Comparison of ENCODE assay signal across 10 cellular contexts in genomic region chr3:177820683-177821316, GRCh38.
A peak's percentile ranks its signal among the peaks of the same experiment; 100 is the strongest.
DNase-seq lines count a peak whose midpoint lies in the region; ATAC-seq and TF ChIP-seq lines count a peak whose summit lies in the region.
"Had no signal": no experiment of that assay in that cellular context is flagged by ENCODE, and none has a peak within 500 bp of the region (broad histone marks: within the 10 kb centered on the region; RNA-seq: fewer than 3 reads in every experiment).

No MANE protein-coding gene starts in this region.

- no peak overlapping the region for H3K4me3 Mint-ChIP-seq in H9

- H3K79me1 ChIP-seq in IMR-90 (ENCODE audit: low read depth in 1 of 2, low read length in 2 of 2): no peaks in the 10 kb centered on the region
- H3K79me1 ChIP-seq in H9 (ENCODE audit: insufficient read depth, low read depth, low read length, poor library complexity, severe bottlenecking): no peaks in the 10 kb centered on the region

- POLR2A ChIA-PET in GM10248 (lab: Yijun Ruan, JAX) (no interaction called here), IMR-90 (lab: Charles Lee; ENCODE audit: unreplicated experiment) (interaction anchor here (1.1 kb wide), 1 partner anchor 85 kb away, joined by 3 read pairs; no protein-coding TSS in a partner anchor)

- no peak for TF ChIP-seq EP300 in upper lobe of left lung (IDR thresholded peaks at IDR 0.05)

- intact Hi-C loops in IMR-90 (cut with micrococcal nuclease): loop anchor here (5.0 to 10.0 kb wide), 4 partner anchors 346 to 766 kb away; partner anchors contain the start of gene TBL1XR1

- WGBS in IMR-90 (ENCODE audit: extremely low coverage in 2 of 2, insufficient read length in 1 of 2), 2 experiments: no CpG with 5 or more reads among the region's 2 CpGs
- WGBS in H9 (ENCODE audit: extremely low coverage, insufficient read length, low lambda C conversion rate): no CpG with 5 or more reads among the region's 2 CpGs
- 56 to 59% methylated on average over 2 of the region's 2 CpGs for WGBS in upper lobe of left lung, 2 donors

- peak overlapping the region; percentile 16 for H2BK120ac ChIP-seq in IMR-90 (ENCODE audit: low read depth, low read length)
- H2BK120ac ChIP-seq in H9 (ENCODE audit: low read depth, low read length, poor library complexity, severe bottlenecking): no peak overlapping the region

- no peak overlapping the region for H3K9ac ChIP-seq in IMR-90 (ENCODE audit: low read depth, low read length)
- H3K9ac ChIP-seq in H9 (ENCODE audit: extremely low read depth, insufficient read length, low read length): no peak overlapping the region

- H3K79me2 ChIP-seq in H9 (ENCODE audit: insufficient read depth, low read length): no peaks in the 10 kb centered on the region

- no peaks in the 10 kb centered on the region for H3K9me3 Mint-ChIP-seq in H9

- H3K36me3 ChIP-seq in IMR-90 (ENCODE audit: control insufficient read depth, insufficient read depth, low read length) (no peaks in the 10 kb centered on the region), upper lobe of left lung (no peaks in the 10 kb centered on the region)

- peaks cover 9% of the 10 kb centered on the region; the same call in 1 of the 2 replicates for H3K9me1 ChIP-seq in IMR-90 (ENCODE audit: insufficient read depth, low read length)

- H3K56ac ChIP-seq in IMR-90 (ENCODE audit: extremely low read depth, insufficient read depth, low read length) (no peak overlapping the region), H9 (ENCODE audit: insufficient read length, low read depth, low read length) (no peak overlapping the region)

- CTCF ChIA-PET in GM10248 (lab: Yijun Ruan, JAX): no interaction called here
- CTCF ChIA-PET in IMR-90 (lab: Yijun Ruan, JAX): no interaction called here

- no peak overlapping the region; the same call in 1 of the 2 replicates for H3K14ac ChIP-seq in IMR-90 (replicated peaks; ENCODE audit: low read depth, low read length)
- no peak overlapping the region for H3K14ac ChIP-seq in H9 (ENCODE audit: insufficient read depth, low read length)

- no peaks in the 10 kb centered on the region for H3K9me3 ChIP-seq in IMR-90 (ENCODE audit: control insufficient read depth, insufficient read depth, low read length)
- no peaks in the 10 kb centered on the region for H3K9me3 ChIP-seq in H9 (ENCODE audit: control insufficient read depth, low read depth, low read length)
- no peaks in the 10 kb centered on the region for H3K9me3 ChIP-seq in upper lobe of left lung

- no peak overlapping the region; a peak in 1 of 4 replicates for H4K8ac ChIP-seq in IMR-90 (ENCODE audit: low read depth in 2 of 2, low read length in 2 of 2)
- H4K8ac ChIP-seq in H9 (replicated peaks; ENCODE audit: insufficient read length, low read depth, low read length): no peak overlapping the region

- in situ Hi-C loops in IMR-90 (cut with MboI; ENCODE audit: low sequenced_read_pairs): no loop called here

- no peak for TF ChIP-seq RAD21 in IMR-90 (IDR thresholded peaks at IDR 0.05; ENCODE audit: low read length)

- H3K27me3 ChIP-seq in IMR-90 (ENCODE audit: control insufficient read depth, insufficient read depth, low read length): no peaks in the 10 kb centered on the region
- H3K27me3 ChIP-seq in H9 (ENCODE audit: insufficient read depth, low read length): no peaks in the 10 kb centered on the region
- no peaks in the 10 kb centered on the region for H3K27me3 ChIP-seq in upper lobe of left lung

- H3K4ac ChIP-seq in IMR-90 (ENCODE audit: low read depth, low read length) (no peak overlapping the region), H9 (ENCODE audit: low read depth, low read length) (no peak overlapping the region)

- H3K23ac ChIP-seq in IMR-90 (ENCODE audit: low read depth, low read length) (no peak overlapping the region), H9 (ENCODE audit: insufficient read length, low read depth, low read length) (no peak overlapping the region)

- H2AK5ac ChIP-seq in IMR-90 (ENCODE audit: low read depth, low read length) (0 out of 2 replicates have a peak overlapping the region, but pooled peaks have one; percentile 4), H9 (ENCODE audit: insufficient read length, low read length) (no peak overlapping the region)

- dilution Hi-C loops in IMR-90 (cut with HindIII; ENCODE audit: low sequenced_read_pairs, unreplicated experiment): no loop called here

- no peak overlapping the region for H3T11ph ChIP-seq in H9 (ENCODE audit: low read length)

- BruUV-seq in IMR-90 (replicated peaks; lab: Mats Ljungman, UMichigan): no TSS peak

- H2BK20ac ChIP-seq in IMR-90 (ENCODE audit: low read depth, low read length) (peak overlapping the region; percentile 8), H9 (ENCODE audit: low read depth, low read length, poor library complexity, severe bottlenecking) (no peak overlapping the region)

- no peak overlapping the region for H3K27ac Mint-ChIP-seq in H9

- no peak overlapping the region for H2BK15ac ChIP-seq in IMR-90 (ENCODE audit: low read depth, low read length)
- no peak overlapping the region for H2BK15ac ChIP-seq in H9 (ENCODE audit: low read depth, low read length)

- DNase-seq in GM10248 (ENCODE audit: extremely low spot score) (peak; percentile 25), IMR-90 (peak; percentile 39), fibroblast of mammary gland (ENCODE audit: low read depth) (peak; percentile 75), H9 (no peak), upper lobe of left lung (no peak), KG1 (lab: John Stamatoyannopoulos, UW) (no peak)
- DNase-seq in NK-92 treated with Interleukin-12 subunit alpha and Interleukin-12 subunit beta, amount 100 ng/mL, for 24 hours (lab: John Stamatoyannopoulos, UW): no peak
- DNase-seq: activated CD8-positive, alpha-beta memory T cell treated with anti-CD3 and anti-CD28 coated beads for 24 hours; NCI-H510A had no signal

- H4K91ac ChIP-seq in IMR-90 (ENCODE audit: insufficient read depth, low read depth, low read length) (no peak overlapping the region; the same call in 1 of the 2 replicates), H9 (ENCODE audit: insufficient read length, low read depth, low read length) (no peak overlapping the region)

- peaks cover 12% of the 10 kb centered on the region in 2 experiments for H3K4me1 Mint-ChIP-seq in H9

- peak; percentile 88 for ATAC-seq in GM21447 (IDR thresholded peaks at IDR 0.05; ENCODE audit: unreplicated experiment)
- ATAC-seq in IMR-90 (ENCODE audit: low read depth): peak; percentile 25; the same call in 1 of the 2 replicates
- ATAC-seq in upper lobe of left lung (ENCODE audit: low FRiP score in 2 of 2): no peak

- TF ChIP-seq POLR2A in IMR-90 (IDR thresholded peaks at IDR 0.05; ENCODE audit: low read depth, low read length) (no peak), upper lobe of left lung (IDR thresholded peaks at IDR 0.05) (no peak)

- H3K4me1 ChIP-seq in IMR-90 (ENCODE audit: control insufficient read depth, insufficient read depth, low read length) (peaks cover 14% of the 10 kb centered on the region), H9 (ENCODE audit: insufficient read depth, low read length) (no peaks in the 10 kb centered on the region; the same call in 1 of the 2 replicates), upper lobe of left lung (peaks cover 17 to 47% (median 28%) of the 10 kb centered on the region in 4 donors)

- no peak overlapping the region for H2AK9ac ChIP-seq in IMR-90 (replicated peaks; ENCODE audit: low read depth, low read length, poor library complexity)

- H3K4me3 ChIP-seq in IMR-90 (ENCODE audit: insufficient read depth, low read depth, low read length): no peak overlapping the region
- H3K4me3 ChIP-seq in fibroblast of mammary gland (ENCODE audit: control insufficient read depth, low read depth, low read length): no peak overlapping the region
- H3K4me3 ChIP-seq in upper lobe of left lung: no peak overlapping the region

- no peaks in the 10 kb centered on the region for H3K23me2 ChIP-seq in H9 (ENCODE audit: insufficient read length, low read depth, low read length, poor library complexity, severe bottlenecking)

- no peaks in the 10 kb centered on the region for H3K36me3 Mint-ChIP-seq in H9 (ENCODE audit: insufficient read depth in 1 of 3, low read depth in 3 of 3)

- no peak overlapping the region for H2AFZ ChIP-seq in IMR-90 (replicated peaks; ENCODE audit: low read length, poor library complexity)
- H2AFZ ChIP-seq in H9 (ENCODE audit: low read length): no peak overlapping the region

- no peak overlapping the region for H2BK12ac ChIP-seq in H9 (ENCODE audit: insufficient read length, low read depth, low read length)

- TF ChIP-seq CTCF in GM10248 (IDR thresholded peaks at IDR 0.05; ENCODE audit: control extremely low read depth, extremely low read depth, low read depth, missing control alignments) (no peak), IMR-90 (conservative IDR thresholded peaks at IDR 0.05; ENCODE audit: low read depth, low read length) (no peak), fibroblast of mammary gland (conservative IDR thresholded peaks at IDR 0.05; ENCODE audit: control insufficient read depth, insufficient read depth, low read depth, low read length) (no peak), H9 (conservative IDR thresholded peaks at IDR 0.05) (no peak), upper lobe of left lung (IDR thresholded peaks at IDR 0.05) (no peak)

- H3K27ac ChIP-seq in IMR-90 (ENCODE audit: insufficient read depth, low read length) (peak overlapping the region; percentile 42; the same call in 1 of the 2 replicates), H9 (ENCODE audit: insufficient read length, low read depth, low read length) (no peak overlapping the region), upper lobe of left lung (no peak overlapping the region)

- H2BK5ac ChIP-seq in IMR-90 (ENCODE audit: low read depth, low read length, poor library complexity, severe bottlenecking) (peak overlapping the region; percentile 56), H9 (ENCODE audit: insufficient read length, low read length) (no peak overlapping the region)

- no peaks in the 10 kb centered on the region for H3K27me3 Mint-ChIP-seq in H9 (ENCODE audit: low read depth)

- peak overlapping the region; percentile 61 for H3K18ac ChIP-seq in IMR-90 (ENCODE audit: low read depth, low read length)
- H3K18ac ChIP-seq in H9 (ENCODE audit: insufficient read length, low read depth, low read length): no peak overlapping the region

- H4K5ac ChIP-seq in IMR-90 (ENCODE audit: low read depth, low read length) (peak overlapping the region; percentile 19; the same call in 1 of the 2 replicates), H9 (ENCODE audit: insufficient read length, low read depth, low read length) (no peak overlapping the region)

- H3K4me2 ChIP-seq in IMR-90 (ENCODE audit: low read depth, low read length) (peak overlapping the region; percentile 57), H9 (ENCODE audit: insufficient read depth, insufficient read length, low read length) (no peak overlapping the region)

- H4K20me1 ChIP-seq in IMR-90 (ENCODE audit: insufficient read depth, low read length) (no peaks in the 10 kb centered on the region), H9 (ENCODE audit: control insufficient read depth, insufficient read depth, insufficient read length) (no peaks in the 10 kb centered on the region)

TF ChIP-seq in IMR-90, 13 proteins besides CTCF, POLR2A, EP300 and RAD21:
- TF ChIP-seq FOS (IDR thresholded peaks at IDR 0.05; ENCODE audit: low read depth, low read length): no peak

Comparison
In these comparisons a context has a peak if more than half of its experiments do, and no peak if none do; other contexts are left out.
1. DNase-seq: peak in GM10248 (single experiment), IMR-90 (single experiment) and fibroblast of mammary gland (single experiment); none in H9 (single experiment), upper lobe of left lung (0 of 2), NK-92 treated with Interleukin-12 subunit alpha and Interleukin-12 subunit beta, amount 100 ng/mL, for 24 hours (single experiment) and KG1 (single experiment).
2. ATAC-seq: peak in GM21447 (single experiment) and IMR-90 (single experiment); none in upper lobe of left lung (0 of 2).